In genomic region chr20:37202267-37202943, GRCh38 we compare ENCODE assay signal across 9 cellular contexts. TPM values are rescaled to one million over a fixed set of nuclear protein-coding genes. Genes with fewer than 3 reads are reported as not detected.
A peak's percentile ranks its signal among the peaks of the same experiment; 100 is the strongest.
DNase-seq lines count a peak whose midpoint lies in the region; ATAC-seq, FAIRE-seq and TF ChIP-seq lines count a peak whose summit lies in the region.
"Had no signal": no experiment of that assay in that cellular context is flagged by ENCODE, and none has a peak within 500 bp of the region (broad histone marks: within the 10 kb centered on the region; RNA-seq: fewer than 3 reads in every experiment).

No MANE protein-coding gene starts in this region.

- H3K4me1 ChIP-seq in skeletal muscle satellite cell (ENCODE audit: control insufficient read depth, insufficient read depth, low read length) = peaks cover 10% of the 10 kb centered on the region

- H3K4me2 ChIP-seq in skeletal muscle satellite cell (ENCODE audit: low read length) = peak overlapping the region; percentile 72

- H3K9me3 Mint-ChIP-seq in activated T-helper 17 cell treated with anti-CD3 and anti-CD28 coated beads, Interleukin-2, amount 50 U/mL, for 72 hours = no peaks in the 10 kb centered on the region

- peaks cover 68% of the 10 kb centered on the region for H3K36me3 ChIP-seq in skeletal muscle satellite cell (ENCODE audit: insufficient read depth, low read length)

- peak overlapping the region; percentile 76 for H3K9ac ChIP-seq in skeletal muscle satellite cell (ENCODE audit: low read depth, low read length)

- no peak for ATAC-seq in activated T-helper 17 cell treated with anti-CD3 and anti-CD28 coated beads, Interleukin-2, amount 50 U/mL, for 72 hours (replicated peaks)
- ATAC-seq in left ventricle myocardium superior = peak; percentile 68
- ATAC-seq in GM21619 (IDR thresholded peaks at IDR 0.05; ENCODE audit: unreplicated experiment) = no peak
- no peak for ATAC-seq in GM18868 (IDR thresholded peaks at IDR 0.05; ENCODE audit: unreplicated experiment)

- no peaks in the 10 kb centered on the region for H3K27me3 ChIP-seq in skeletal muscle satellite cell (ENCODE audit: control insufficient read depth, insufficient read depth, low read length)

- H3K9me3 ChIP-seq in skeletal muscle satellite cell (replicated peaks; ENCODE audit: low read length) = no peaks in the 10 kb centered on the region

- H3K27ac ChIP-seq in 22Rv1 = no peak overlapping the region

- FAIRE-seq in G401.6 (lab: Jason Lieb, UNC) = peak; percentile 84

- no peaks in the 10 kb centered on the region for H3K27me3 Mint-ChIP-seq in activated T-helper 17 cell treated with anti-CD3 and anti-CD28 coated beads, Interleukin-2, amount 50 U/mL, for 72 hours

- peak; percentile 33 for DNase-seq in NCI-H146 treated with DMSO at 0.1 percent for 48 hours (lab: John Stamatoyannopoulos, UW; ENCODE audit: unreplicated experiment)
- DNase-seq in left ventricle myocardium superior = no peak

- H3K36me3 Mint-ChIP-seq in activated T-helper 17 cell treated with anti-CD3 and anti-CD28 coated beads, Interleukin-2, amount 50 U/mL, for 72 hours (ENCODE audit: low read depth) = peaks cover 99% of the 10 kb centered on the region

- no peak overlapping the region for H3K4me3 ChIP-seq in skeletal muscle satellite cell (ENCODE audit: low read length)

- peak overlapping the region; percentile 22 for H3K27ac Mint-ChIP-seq in activated T-helper 17 cell treated with anti-CD3 and anti-CD28 coated beads, Interleukin-2, amount 50 U/mL, for 72 hours

- H3K4me3 Mint-ChIP-seq in activated T-helper 17 cell treated with anti-CD3 and anti-CD28 coated beads, Interleukin-2, amount 50 U/mL, for 72 hours = no peak overlapping the region

- peak; percentile 82 for TF ChIP-seq CTCF in 22Rv1 (IDR thresholded peaks at IDR 0.05)

- peaks cover 5% of the 10 kb centered on the region for H3K4me1 Mint-ChIP-seq in activated T-helper 17 cell treated with anti-CD3 and anti-CD28 coated beads, Interleukin-2, amount 50 U/mL, for 72 hours

- intact Hi-C loops in left ventricle myocardium superior (cut with micrococcal nuclease) = loop anchor here (5.0 kb wide), 1 partner anchor 330 kb away; no protein-coding TSS in a partner anchor

RNA-seq across cellular contexts. Expression of gene MROH8, which starts 23.1 kb away (rescaled TPM):
- total RNA-seq in activated T-helper 17 cell treated with anti-CD3 and anti-CD28 coated beads, Interleukin-2, amount 50 U/mL, for 72 hours = 1 to 10 TPM in 1 of 2 donors, under 1 TPM in 1; 0.32 to 2.0 TPM
- 4.4 TPM for total RNA-seq in left ventricle myocardium superior
- total RNA-seq in skeletal muscle satellite cell (2012; rRNA removed) = 0.51 and 1.5 TPM in 2 replicates

RNA-seq across cellular contexts. Expression of gene RPN2, which starts 23.3 kb away (rescaled TPM):
- total RNA-seq in activated T-helper 17 cell treated with anti-CD3 and anti-CD28 coated beads, Interleukin-2, amount 50 U/mL, for 72 hours = 100 to 1,000 TPM; 112 to 178 TPM
- total RNA-seq in left ventricle myocardium superior = 84.7 TPM
- 169 and 193 TPM in 2 replicates for total RNA-seq in skeletal muscle satellite cell (2012; rRNA removed)

RNA-seq across cellular contexts. Expression of gene GHRH, which starts 59.2 kb away (rescaled TPM):
- not detected for total RNA-seq in activated T-helper 17 cell treated with anti-CD3 and anti-CD28 coated beads, Interleukin-2, amount 50 U/mL, for 72 hours
- not detected for total RNA-seq in left ventricle myocardium superior
- not detected in 2 replicates for total RNA-seq in skeletal muscle satellite cell (2012; rRNA removed)
- total RNA-seq: glomerular endothelial cell had no signal
